ENCODE assay signal across 20 cellular contexts in genomic region chr20:40961176-40961575, GRCh38.
"Had no signal": no experiment of that assay in that cellular context is flagged by ENCODE, and none has a peak within 500 bp of the region (broad histone marks: within the 10 kb centered on the region; RNA-seq: fewer than 3 reads in every experiment).

No MANE protein-coding gene starts in this region.

- H3K9me3 ChIP-seq: ascending aorta, gastroesophageal sphincter, heart left ventricle, left ventricle myocardium inferior, mucosa of descending colon, pancreas, uterus had no signal

- H3K27ac Mint-ChIP-seq: activated naive CD4-positive, alpha-beta T cell treated with anti-CD3 and anti-CD28 coated beads, Interleukin-2, amount 10 ng/mL, durations not matched to agents 7 days and 5 days; stimulated activated memory B cell treated with anti-CD40 and anti-IgM and Interleukin-4, amounts not matched to agents 10 μg/mL and 1 μg/mL and 100 μg/mL, for 72 hours had no signal

- H3K4me1 Mint-ChIP-seq: neural crest cell had no signal

- H3K4me3 ChIP-seq: ascending aorta, gastroesophageal sphincter, heart left ventricle, left ventricle myocardium inferior, mucosa of descending colon, pancreas, uterus had no signal

- DNase-seq: activated CD4-positive, alpha-beta T cell treated with anti-CD3 and anti-CD28 coated beads, Interleukin-2, amount 50 U/mL, for 48 hours; activated effector memory CD4-positive, alpha-beta T cell treated with Interleukin-2 at 50 U/mL for 16 hours; activated naive CD4-positive, alpha-beta T cell treated with anti-CD3 and anti-CD28 coated beads, Interleukin-2, amount 10 ng/mL, durations not matched to agents 7 days and 5 days; activated T-cell treated with anti-CD3 and anti-CD28 coated beads, Interleukin-2, amount 50 U/mL, for 48 hours; effector CD8-positive, alpha-beta T cell; kidney glomerular epithelial cell; left ventricle myocardium inferior; mucosa of descending colon; naive B cell; pancreas; stimulated activated CD4-positive, alpha-beta T cell treated with anti-CD3 and anti-CD28 coated beads, Interleukin-4, amount 100 ng/mL, for 24 hours; SW 1271 had no signal

- H3K27me3 Mint-ChIP-seq: stimulated activated memory B cell treated with anti-CD40 and anti-IgM and Interleukin-4, amounts not matched to agents 10 μg/mL and 1 μg/mL and 100 μg/mL, for 72 hours had no signal

- H3K27me3 ChIP-seq: ascending aorta, gastroesophageal sphincter, heart left ventricle, pancreas, uterus had no signal

- H3K36me3 ChIP-seq: ascending aorta, gastroesophageal sphincter, heart left ventricle, left ventricle myocardium inferior, pancreas, uterus had no signal

- ATAC-seq: esophagus mucosa; gastroesophageal sphincter; mucosa of descending colon; pancreas; sciatic nerve; stimulated activated memory B cell treated with anti-CD40 and anti-IgM and Interleukin-4, amounts not matched to agents 10 μg/mL and 1 μg/mL and 100 μg/mL, for 72 hours had no signal

- H3K36me3 Mint-ChIP-seq: activated naive CD4-positive, alpha-beta T cell treated with anti-CD3 and anti-CD28 coated beads, Interleukin-2, amount 10 ng/mL, durations not matched to agents 7 days and 5 days; naive B cell; stimulated activated memory B cell treated with anti-CD40 and anti-IgM and Interleukin-4, amounts not matched to agents 10 μg/mL and 1 μg/mL and 100 μg/mL, for 72 hours had no signal

- H3K9me3 Mint-ChIP-seq: activated naive CD4-positive, alpha-beta T cell treated with anti-CD3 and anti-CD28 coated beads, Interleukin-2, amount 10 ng/mL, durations not matched to agents 7 days and 5 days; naive B cell; neural crest cell; stimulated activated memory B cell treated with anti-CD40 and anti-IgM and Interleukin-4, amounts not matched to agents 10 μg/mL and 1 μg/mL and 100 μg/mL, for 72 hours had no signal

- H3K4me1 ChIP-seq: ascending aorta, pancreas, uterus had no signal

- H3K27ac ChIP-seq: ascending aorta, gastroesophageal sphincter, heart left ventricle, left ventricle myocardium inferior, pancreas, uterus had no signal

- H3K4me3 Mint-ChIP-seq: activated naive CD4-positive, alpha-beta T cell treated with anti-CD3 and anti-CD28 coated beads, Interleukin-2, amount 10 ng/mL, durations not matched to agents 7 days and 5 days; neural crest cell; stimulated activated memory B cell treated with anti-CD40 and anti-IgM and Interleukin-4, amounts not matched to agents 10 μg/mL and 1 μg/mL and 100 μg/mL, for 72 hours had no signal
